8 cellular contexts compared by ENCODE assay signal in the genomic region with DNA sequence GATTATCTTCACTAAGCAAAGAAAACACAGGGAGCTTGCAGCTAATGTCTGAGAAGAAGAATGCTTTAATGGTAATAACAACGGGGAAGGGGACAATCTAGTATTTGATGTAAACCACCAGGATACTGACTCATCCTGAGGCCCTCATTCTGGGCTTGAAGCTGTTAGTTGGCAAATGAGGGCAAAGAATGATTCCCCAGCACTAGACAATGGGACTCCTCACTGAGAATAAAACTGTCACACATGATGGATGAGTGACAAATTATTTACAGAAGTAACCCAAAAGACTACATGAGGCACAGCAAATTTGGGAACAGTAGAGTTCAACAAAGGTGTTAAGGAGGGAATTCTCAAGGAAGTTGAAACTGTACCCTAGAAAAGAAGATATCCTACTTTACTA.
DNase-seq lines count a peak whose midpoint lies in the region; ATAC-seq and TF ChIP-seq lines count a peak whose summit lies in the region.
"Had no signal": no experiment of that assay in that cellular context is flagged by ENCODE, and none has a peak within 500 bp of the region (broad histone marks: within the 10 kb centered on the region; RNA-seq: fewer than 3 reads in every experiment).

No MANE protein-coding gene starts in this region.

- no TSS peak for BruUV-seq in IMR-90 (replicated peaks; lab: Mats Ljungman, UMichigan)

- no peak overlapping the region for H3K23ac ChIP-seq in IMR-90 (ENCODE audit: low read depth, low read length)

- H3K4me3 Mint-ChIP-seq in activated CD8-positive, alpha-beta T cell treated with anti-CD3 and anti-CD28 coated beads, Interleukin-2, amount 10 ng/mL, durations not matched to agents 7 days and 5 days = no peak overlapping the region
- H3K4me3 Mint-ChIP-seq in naive thymus-derived CD4-positive, alpha-beta T cell = peak overlapping the region in 4 of 10 donors; percentile 2 to 56 (median 36)

- ATAC-seq in IMR-90 (ENCODE audit: low read depth) (peak; percentile 46; the same call in 1 of the 2 replicates), HG03571 (IDR thresholded peaks at IDR 0.05; ENCODE audit: unreplicated experiment) (no peak)
- ATAC-seq in activated CD8-positive, alpha-beta T cell treated with anti-CD3 and anti-CD28 coated beads, Interleukin-2, amount 10 ng/mL, durations not matched to agents 7 days and 5 days = peak; percentile 53
- ATAC-seq in naive thymus-derived CD4-positive, alpha-beta T cell = no peak
- ATAC-seq: esophagus mucosa had no signal

- TF ChIP-seq EP300 in stomach (IDR thresholded peaks at IDR 0.05) = no peak

- no peak overlapping the region for H3K56ac ChIP-seq in IMR-90 (ENCODE audit: extremely low read depth, insufficient read depth, low read length)

- H4K91ac ChIP-seq in IMR-90 (ENCODE audit: insufficient read depth, low read depth, low read length) = no peak overlapping the region

- no peak overlapping the region for H3K4me3 ChIP-seq in IMR-90 (ENCODE audit: insufficient read depth, low read depth, low read length)
- H3K4me3 ChIP-seq in naive thymus-derived CD4-positive, alpha-beta T cell (ENCODE audit: low read length) = no peak overlapping the region
- no peak overlapping the region for H3K4me3 ChIP-seq in stomach

- H3K9me3 Mint-ChIP-seq in activated CD8-positive, alpha-beta T cell treated with anti-CD3 and anti-CD28 coated beads, Interleukin-2, amount 10 ng/mL, durations not matched to agents 7 days and 5 days (ENCODE audit: insufficient read depth) = no peaks in the 10 kb centered on the region
- peaks cover 0 to 6% (median 0%) of the 10 kb centered on the region in 11 donors for H3K9me3 Mint-ChIP-seq in naive thymus-derived CD4-positive, alpha-beta T cell

- peaks cover 4% of the 10 kb centered on the region; the same call in 1 of the 2 replicates for H3K9me1 ChIP-seq in IMR-90 (ENCODE audit: insufficient read depth, low read length)

- H2BK15ac ChIP-seq in IMR-90 (ENCODE audit: low read depth, low read length) = no peak overlapping the region

- no peak for TF ChIP-seq RAD21 in IMR-90 (IDR thresholded peaks at IDR 0.05; ENCODE audit: low read length)

- in situ Hi-C loops in IMR-90 (cut with MboI; ENCODE audit: low sequenced_read_pairs) = no loop called here

- TF ChIP-seq POLR2A in IMR-90 (IDR thresholded peaks at IDR 0.05; ENCODE audit: low read depth, low read length) (no peak), stomach (IDR thresholded peaks at IDR 0.05) (no peak)

- no peaks in the 10 kb centered on the region for H3K36me3 ChIP-seq in IMR-90 (ENCODE audit: control insufficient read depth, insufficient read depth, low read length)
- no peaks in the 10 kb centered on the region for H3K36me3 ChIP-seq in naive thymus-derived CD4-positive, alpha-beta T cell (ENCODE audit: control insufficient read depth in 2 of 3, insufficient read depth in 3 of 3, low read length in 3 of 3)
- no peaks in the 10 kb centered on the region for H3K36me3 ChIP-seq in stomach

- no peak overlapping the region for H2AK5ac ChIP-seq in IMR-90 (ENCODE audit: low read depth, low read length)

- no peak overlapping the region for H4K8ac ChIP-seq in IMR-90 (ENCODE audit: low read depth in 2 of 2, low read length in 2 of 2)

- no peaks in the 10 kb centered on the region; the same call in 1 of the 2 replicates for H4K20me1 ChIP-seq in IMR-90 (ENCODE audit: insufficient read depth, low read length)

- dilution Hi-C loops in IMR-90 (cut with HindIII; ENCODE audit: low sequenced_read_pairs, unreplicated experiment) = no loop called here

- peaks cover 10% of the 10 kb centered on the region for H3K4me1 ChIP-seq in IMR-90 (ENCODE audit: control insufficient read depth, insufficient read depth, low read length)
- H3K4me1 ChIP-seq in naive thymus-derived CD4-positive, alpha-beta T cell (ENCODE audit: control insufficient read depth in 2 of 2, insufficient read depth in 2 of 2, low read length in 2 of 2) = peaks cover 0 to 5% of the 10 kb centered on the region in 2 donors
- peaks cover 0 to 16% (median 0%) of the 10 kb centered on the region in 4 donors for H3K4me1 ChIP-seq in stomach

- peaks cover 30% of the 10 kb centered on the region for H3K4me1 Mint-ChIP-seq in activated CD8-positive, alpha-beta T cell treated with anti-CD3 and anti-CD28 coated beads, Interleukin-2, amount 10 ng/mL, durations not matched to agents 7 days and 5 days (ENCODE audit: low read depth)
- peaks cover 22 to 37% (median 33%) of the 10 kb centered on the region in 7 donors for H3K4me1 Mint-ChIP-seq in naive thymus-derived CD4-positive, alpha-beta T cell

- H4K5ac ChIP-seq in IMR-90 (ENCODE audit: low read depth, low read length) = no peak overlapping the region

- H2BK120ac ChIP-seq in IMR-90 (ENCODE audit: low read depth, low read length) = no peak overlapping the region

- H3K27me3 Mint-ChIP-seq in activated CD8-positive, alpha-beta T cell treated with anti-CD3 and anti-CD28 coated beads, Interleukin-2, amount 10 ng/mL, durations not matched to agents 7 days and 5 days (ENCODE audit: low read depth) = no peaks in the 10 kb centered on the region
- H3K27me3 Mint-ChIP-seq in naive thymus-derived CD4-positive, alpha-beta T cell = no peaks in the 10 kb centered on the region

- H3K27ac Mint-ChIP-seq in activated CD8-positive, alpha-beta T cell treated with anti-CD3 and anti-CD28 coated beads, Interleukin-2, amount 10 ng/mL, durations not matched to agents 7 days and 5 days = peak overlapping the region; percentile 65
- peak overlapping the region in 5 of 9 donors; percentile 23 to 81 (median 67) for H3K27ac Mint-ChIP-seq in naive thymus-derived CD4-positive, alpha-beta T cell

- H3K9ac ChIP-seq in IMR-90 (ENCODE audit: low read depth, low read length) = no peak overlapping the region

- CTCF ChIA-PET in IMR-90 (lab: Yijun Ruan, JAX) = interaction anchor here (0.6 kb wide), 1 partner anchor 11 kb away, joined by 3 read pairs; no protein-coding TSS in a partner anchor
- CTCF ChIA-PET in activated CD8-positive, alpha-beta T cell treated with anti-CD3 and anti-CD28 coated beads, Interleukin-2, amount 10 ng/mL, durations not matched to agents 7 days and 5 days (lab: Charles Lee) = interaction anchor here (0.6 to 1.9 kb wide), 5 partner anchors 8 to 356 kb away, joined by 3 to 6 read pairs (median 3); no protein-coding TSS in a partner anchor
- CTCF ChIA-PET in naive thymus-derived CD4-positive, alpha-beta T cell (lab: Charles Lee) = interaction anchor here (0.7 to 0.8 kb wide), 2 partner anchors 600 to 808 kb away, joined by 3 read pairs; no protein-coding TSS in a partner anchor

- POLR2A ChIA-PET in IMR-90 (lab: Charles Lee; ENCODE audit: unreplicated experiment) = interaction anchor here (0.6 kb wide), 1 partner anchor 257 kb away, joined by 3 read pairs; no protein-coding TSS in a partner anchor
- POLR2A ChIA-PET in activated CD8-positive, alpha-beta T cell treated with anti-CD3 and anti-CD28 coated beads, Interleukin-2, amount 10 ng/mL, durations not matched to agents 7 days and 5 days (lab: Charles Lee) = interaction anchor here (0.6 kb wide), 1 partner anchor 13 kb away, joined by 3 read pairs; no protein-coding TSS in a partner anchor
- POLR2A ChIA-PET in naive thymus-derived CD4-positive, alpha-beta T cell (lab: Charles Lee) = interaction anchor here (0.7 kb wide), 1 partner anchor 128 kb away, joined by 3 read pairs; no protein-coding TSS in a partner anchor

- no peak overlapping the region for H3K18ac ChIP-seq in IMR-90 (ENCODE audit: low read depth, low read length)

- peak overlapping the region; percentile 44; the same call in 1 of the 2 replicates for H3K14ac ChIP-seq in IMR-90 (replicated peaks; ENCODE audit: low read depth, low read length)

- TF ChIP-seq CTCF in IMR-90 (conservative IDR thresholded peaks at IDR 0.05; ENCODE audit: low read depth, low read length) (no peak), stomach (IDR thresholded peaks at IDR 0.05) (no peak)

- H3K27me3 ChIP-seq in IMR-90 (ENCODE audit: control insufficient read depth, insufficient read depth, low read length) = no peaks in the 10 kb centered on the region
- no peaks in the 10 kb centered on the region for H3K27me3 ChIP-seq in naive thymus-derived CD4-positive, alpha-beta T cell (ENCODE audit: control insufficient read depth in 2 of 2, insufficient read depth in 2 of 2, low read length in 2 of 2)
- no peaks in the 10 kb centered on the region for H3K27me3 ChIP-seq in stomach

- peak; percentile 20 for DNase-seq in GM03348 (ENCODE audit: low spot score)
- peak; percentile 54 for DNase-seq in IMR-90
- no peak for DNase-seq in activated CD8-positive, alpha-beta T cell treated with anti-CD3 and anti-CD28 coated beads, Interleukin-2, amount 10 ng/mL, durations not matched to agents 7 days and 5 days
- no peak for DNase-seq in naive thymus-derived CD4-positive, alpha-beta T cell
- no peak for DNase-seq in stomach
- no peak for DNase-seq in amygdala (lab: John Stamatoyannopoulos, UW)

- H2AFZ ChIP-seq in IMR-90 (replicated peaks; ENCODE audit: low read length, poor library complexity) = no peak overlapping the region

- H3K4me2 ChIP-seq in IMR-90 (ENCODE audit: low read depth, low read length) = peak overlapping the region; percentile 47; the same call in 1 of the 2 replicates

- H3K79me1 ChIP-seq in IMR-90 (ENCODE audit: low read depth in 1 of 2, low read length in 2 of 2) = peaks cover 15 to 33% of the 10 kb centered on the region in 2 experiments

- no peak overlapping the region for H2BK20ac ChIP-seq in IMR-90 (ENCODE audit: low read depth, low read length)

- H3K27ac ChIP-seq in IMR-90 (ENCODE audit: insufficient read depth, low read length) = no peak overlapping the region
- H3K27ac ChIP-seq in naive thymus-derived CD4-positive, alpha-beta T cell (ENCODE audit: low read depth, low read length) = no peak overlapping the region
- H3K27ac ChIP-seq in stomach = no peak overlapping the region

- no peak overlapping the region for H3K4ac ChIP-seq in IMR-90 (ENCODE audit: low read depth, low read length)

- H3K9me3 ChIP-seq in IMR-90 (ENCODE audit: control insufficient read depth, insufficient read depth, low read length) (no peaks in the 10 kb centered on the region), stomach (no peaks in the 10 kb centered on the region)
- H3K9me3 ChIP-seq in naive thymus-derived CD4-positive, alpha-beta T cell (ENCODE audit: control insufficient read depth in 2 of 3, low read length in 3 of 3) = no peaks in the 10 kb centered on the region

- no peak overlapping the region for H2AK9ac ChIP-seq in IMR-90 (replicated peaks; ENCODE audit: low read depth, low read length, poor library complexity)

- intact Hi-C loops in IMR-90 (cut with micrococcal nuclease) (no loop called here), stomach (cut with DNase I; ENCODE audit: low total_unique reads) (no loop called here)
- intact Hi-C loops in naive thymus-derived CD4-positive, alpha-beta T cell (cut with micrococcal nuclease) = no loop called here

- no CpG with 5 or more reads among the region's 1 CpG for WGBS in IMR-90 (ENCODE audit: extremely low coverage in 2 of 2, insufficient read length in 1 of 2), 2 experiments
- 22 to 49% (median 26%) methylated on average over 1 of the region's 1 CpG for WGBS in stomach, 5 donors

- peaks cover 6% of the 10 kb centered on the region for H3K36me3 Mint-ChIP-seq in activated CD8-positive, alpha-beta T cell treated with anti-CD3 and anti-CD28 coated beads, Interleukin-2, amount 10 ng/mL, durations not matched to agents 7 days and 5 days (ENCODE audit: low read depth)
- H3K36me3 Mint-ChIP-seq in naive thymus-derived CD4-positive, alpha-beta T cell = peaks cover 0 to 25% (median 13%) of the 10 kb centered on the region in 5 donors

- H2BK5ac ChIP-seq in IMR-90 (ENCODE audit: low read depth, low read length, poor library complexity, severe bottlenecking) = no peak overlapping the region

Comparison
In these comparisons a context has a peak if more than half of its experiments do, and no peak if none do; other contexts are left out.
1. DNase-seq: peak in GM03348 (single experiment) and IMR-90 (single experiment); none in activated CD8-positive, alpha-beta T cell treated with anti-CD3 and anti-CD28 coated beads, Interleukin-2, amount 10 ng/mL, durations not matched to agents 7 days and 5 days (single experiment), naive thymus-derived CD4-positive, alpha-beta T cell (0 of 9), stomach (single experiment) and amygdala (0 of 56).
2. ATAC-seq: peak in IMR-90 (single experiment) and activated CD8-positive, alpha-beta T cell treated with anti-CD3 and anti-CD28 coated beads, Interleukin-2, amount 10 ng/mL, durations not matched to agents 7 days and 5 days (single experiment); none in naive thymus-derived CD4-positive, alpha-beta T cell (single experiment) and HG03571 (single experiment).